Comparison of ENCODE assay signal across 1 cellular context in the genomic region with DNA sequence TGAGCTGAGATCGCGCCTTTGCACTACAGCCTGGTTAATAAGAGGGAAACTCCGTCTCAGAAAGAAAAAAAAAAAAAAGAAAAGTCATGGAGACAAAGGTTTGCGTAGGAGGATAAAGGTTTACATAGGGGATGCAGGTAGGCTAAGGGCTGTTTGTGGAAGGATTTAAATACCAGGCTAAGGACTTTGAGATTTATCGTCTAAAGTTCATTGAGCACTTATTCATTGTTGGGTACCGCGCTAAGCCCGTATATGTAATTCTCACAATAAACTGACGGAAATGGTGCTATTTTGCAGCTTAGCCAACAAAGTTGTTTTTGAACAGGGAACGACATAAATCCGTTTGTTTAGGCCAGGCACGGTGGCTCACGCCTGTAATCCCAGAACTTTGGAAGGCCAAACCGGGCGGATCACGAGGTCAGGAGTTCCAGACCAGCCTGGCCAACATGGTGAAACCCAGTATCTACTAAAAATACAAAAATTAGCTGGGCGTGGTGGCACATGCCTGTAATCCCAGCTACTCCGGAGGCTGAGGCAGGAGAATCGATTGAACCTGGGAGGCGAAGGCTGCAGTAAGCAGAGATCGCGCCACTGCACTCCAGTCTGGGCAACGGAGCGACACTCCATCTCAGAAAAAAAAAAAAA.
TF ChIP-seq lines count a peak whose summit lies in the region.
"Not testable (repeated sequence)": the region's sequence is repeated elsewhere in the genome, so short reads cannot be mapped to it uniquely, and the experiment has no call there.

No MANE protein-coding gene starts in this region.

TF ChIP-seq in HepG2, 621 proteins besides CTCF, POLR2A, EP300 and RAD21 (continued from another document):
- TF ChIP-seq, protein P1, sequence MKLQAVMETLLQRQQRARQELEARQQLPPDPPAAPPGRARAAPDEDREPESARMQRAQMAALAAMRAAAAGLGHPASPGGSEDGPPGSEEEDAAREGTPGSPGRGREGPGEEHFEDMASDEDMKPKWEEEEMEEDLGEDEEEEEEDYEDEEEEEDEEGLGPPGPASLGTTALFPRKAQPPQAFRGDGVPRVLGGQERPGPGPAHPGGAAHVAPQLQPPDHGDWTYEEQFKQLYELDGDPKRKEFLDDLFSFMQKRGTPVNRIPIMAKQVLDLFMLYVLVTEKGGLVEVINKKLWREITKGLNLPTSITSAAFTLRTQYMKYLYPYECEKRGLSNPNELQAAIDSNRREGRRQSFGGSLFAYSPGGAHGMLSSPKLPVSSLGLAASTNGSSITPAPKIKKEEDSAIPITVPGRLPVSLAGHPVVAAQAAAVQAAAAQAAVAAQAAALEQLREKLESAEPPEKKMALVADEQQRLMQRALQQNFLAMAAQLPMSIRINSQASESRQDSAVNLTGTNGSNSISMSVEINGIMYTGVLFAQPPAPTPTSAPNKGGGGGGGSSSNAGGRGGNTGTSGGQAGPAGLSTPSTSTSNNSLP (IDR thresholded peaks at IDR 0.05; ENCODE audit: low read depth, low read length), result peak; percentile 31; the same call in 1 of the 2 replicates
- TF ChIP-seq SOX13 (IDR thresholded peaks at IDR 0.05), result not testable (repeated sequence)
- TF ChIP-seq SOX13 (CRISPR knock-in tag; conservative IDR thresholded peaks at IDR 0.05 in 1 of 2, IDR thresholded peaks at IDR 0.05 in 1 of 2) (peak in 1 of 2 experiments; percentile 61; a peak in 2 of 4 replicates), SOX5 (CRISPR knock-in tag; IDR thresholded peaks at IDR 0.05; ENCODE audit: borderline replicate concordance) (peak; percentile 36; the same call in 1 of the 2 replicates), SAP130 (CRISPR knock-in tag; IDR thresholded peaks at IDR 0.05; ENCODE audit: low read depth) (peak; percentile 53; the same call in 1 of the 2 replicates), TEAD3 (CRISPR knock-in tag; optimal IDR thresholded peaks at IDR 0.05; ENCODE audit: borderline replicate concordance) (peak; percentile 30), GFI1 (CRISPR knock-in tag; IDR thresholded peaks at IDR 0.05; ENCODE audit: borderline replicate concordance) (peak; percentile 50; the same call in 1 of the 2 replicates), ZMYM2 (CRISPR knock-in tag; IDR thresholded peaks at IDR 0.05) (peak; percentile 66; the same call in 1 of the 2 replicates), ZNF563 (CRISPR knock-in tag; IDR thresholded peaks at IDR 0.05) (0 out of 2 replicates have a peak, but pooled peaks have one; percentile 26), ZNF383 (CRISPR knock-in tag; IDR thresholded peaks at IDR 0.05; ENCODE audit: borderline replicate concordance) (0 out of 2 replicates have a peak, but pooled peaks have one; percentile 59), ZSCAN20 (CRISPR knock-in tag; IDR thresholded peaks at IDR 0.05; ENCODE audit: borderline replicate concordance) (0 out of 2 replicates have a peak, but pooled peaks have one; percentile 40)
- TF ChIP-seq, protein P2, sequence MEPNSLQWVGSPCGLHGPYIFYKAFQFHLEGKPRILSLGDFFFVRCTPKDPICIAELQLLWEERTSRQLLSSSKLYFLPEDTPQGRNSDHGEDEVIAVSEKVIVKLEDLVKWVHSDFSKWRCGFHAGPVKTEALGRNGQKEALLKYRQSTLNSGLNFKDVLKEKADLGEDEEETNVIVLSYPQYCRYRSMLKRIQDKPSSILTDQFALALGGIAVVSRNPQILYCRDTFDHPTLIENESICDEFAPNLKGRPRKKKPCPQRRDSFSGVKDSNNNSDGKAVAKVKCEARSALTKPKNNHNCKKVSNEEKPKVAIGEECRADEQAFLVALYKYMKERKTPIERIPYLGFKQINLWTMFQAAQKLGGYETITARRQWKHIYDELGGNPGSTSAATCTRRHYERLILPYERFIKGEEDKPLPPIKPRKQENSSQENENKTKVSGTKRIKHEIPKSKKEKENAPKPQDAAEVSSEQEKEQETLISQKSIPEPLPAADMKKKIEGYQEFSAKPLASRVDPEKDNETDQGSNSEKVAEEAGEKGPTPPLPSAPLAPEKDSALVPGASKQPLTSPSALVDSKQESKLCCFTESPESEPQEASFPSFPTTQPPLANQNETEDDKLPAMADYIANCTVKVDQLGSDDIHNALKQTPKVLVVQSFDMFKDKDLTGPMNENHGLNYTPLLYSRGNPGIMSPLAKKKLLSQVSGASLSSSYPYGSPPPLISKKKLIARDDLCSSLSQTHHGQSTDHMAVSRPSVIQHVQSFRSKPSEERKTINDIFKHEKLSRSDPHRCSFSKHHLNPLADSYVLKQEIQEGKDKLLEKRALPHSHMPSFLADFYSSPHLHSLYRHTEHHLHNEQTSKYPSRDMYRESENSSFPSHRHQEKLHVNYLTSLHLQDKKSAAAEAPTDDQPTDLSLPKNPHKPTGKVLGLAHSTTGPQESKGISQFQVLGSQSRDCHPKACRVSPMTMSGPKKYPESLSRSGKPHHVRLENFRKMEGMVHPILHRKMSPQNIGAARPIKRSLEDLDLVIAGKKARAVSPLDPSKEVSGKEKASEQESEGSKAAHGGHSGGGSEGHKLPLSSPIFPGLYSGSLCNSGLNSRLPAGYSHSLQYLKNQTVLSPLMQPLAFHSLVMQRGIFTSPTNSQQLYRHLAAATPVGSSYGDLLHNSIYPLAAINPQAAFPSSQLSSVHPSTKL (CRISPR knock-in tag; IDR thresholded peaks at IDR 0.05), result peak; percentile 30; the same call in 1 of the 2 replicates
- TF ChIP-seq, protein P3, sequence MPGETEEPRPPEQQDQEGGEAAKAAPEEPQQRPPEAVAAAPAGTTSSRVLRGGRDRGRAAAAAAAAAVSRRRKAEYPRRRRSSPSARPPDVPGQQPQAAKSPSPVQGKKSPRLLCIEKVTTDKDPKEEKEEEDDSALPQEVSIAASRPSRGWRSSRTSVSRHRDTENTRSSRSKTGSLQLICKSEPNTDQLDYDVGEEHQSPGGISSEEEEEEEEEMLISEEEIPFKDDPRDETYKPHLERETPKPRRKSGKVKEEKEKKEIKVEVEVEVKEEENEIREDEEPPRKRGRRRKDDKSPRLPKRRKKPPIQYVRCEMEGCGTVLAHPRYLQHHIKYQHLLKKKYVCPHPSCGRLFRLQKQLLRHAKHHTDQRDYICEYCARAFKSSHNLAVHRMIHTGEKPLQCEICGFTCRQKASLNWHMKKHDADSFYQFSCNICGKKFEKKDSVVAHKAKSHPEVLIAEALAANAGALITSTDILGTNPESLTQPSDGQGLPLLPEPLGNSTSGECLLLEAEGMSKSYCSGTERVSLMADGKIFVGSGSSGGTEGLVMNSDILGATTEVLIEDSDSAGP (CRISPR knock-in tag; IDR thresholded peaks at IDR 0.05; ENCODE audit: borderline replicate concordance), result 0 out of 2 replicates have a peak, but pooled peaks have one; percentile 29
- TF ChIP-seq, protein P4, sequence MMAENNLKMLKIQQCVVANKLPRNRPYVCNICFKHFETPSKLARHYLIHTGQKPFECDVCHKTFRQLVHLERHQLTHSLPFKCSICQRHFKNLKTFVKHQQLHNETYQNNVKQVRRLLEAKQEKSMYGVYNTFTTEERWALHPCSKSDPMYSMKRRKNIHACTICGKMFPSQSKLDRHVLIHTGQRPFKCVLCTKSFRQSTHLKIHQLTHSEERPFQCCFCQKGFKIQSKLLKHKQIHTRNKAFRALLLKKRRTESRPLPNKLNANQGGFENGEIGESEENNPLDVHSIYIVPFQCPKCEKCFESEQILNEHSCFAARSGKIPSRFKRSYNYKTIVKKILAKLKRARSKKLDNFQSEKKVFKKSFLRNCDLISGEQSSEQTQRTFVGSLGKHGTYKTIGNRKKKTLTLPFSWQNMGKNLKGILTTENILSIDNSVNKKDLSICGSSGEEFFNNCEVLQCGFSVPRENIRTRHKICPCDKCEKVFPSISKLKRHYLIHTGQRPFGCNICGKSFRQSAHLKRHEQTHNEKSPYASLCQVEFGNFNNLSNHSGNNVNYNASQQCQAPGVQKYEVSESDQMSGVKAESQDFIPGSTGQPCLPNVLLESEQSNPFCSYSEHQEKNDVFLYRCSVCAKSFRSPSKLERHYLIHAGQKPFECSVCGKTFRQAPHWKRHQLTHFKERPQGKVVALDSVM (CRISPR knock-in tag; IDR thresholded peaks at IDR 0.05), result peak; percentile 23; the same call in 1 of the 2 replicates
- TF ChIP-seq, protein P5, sequence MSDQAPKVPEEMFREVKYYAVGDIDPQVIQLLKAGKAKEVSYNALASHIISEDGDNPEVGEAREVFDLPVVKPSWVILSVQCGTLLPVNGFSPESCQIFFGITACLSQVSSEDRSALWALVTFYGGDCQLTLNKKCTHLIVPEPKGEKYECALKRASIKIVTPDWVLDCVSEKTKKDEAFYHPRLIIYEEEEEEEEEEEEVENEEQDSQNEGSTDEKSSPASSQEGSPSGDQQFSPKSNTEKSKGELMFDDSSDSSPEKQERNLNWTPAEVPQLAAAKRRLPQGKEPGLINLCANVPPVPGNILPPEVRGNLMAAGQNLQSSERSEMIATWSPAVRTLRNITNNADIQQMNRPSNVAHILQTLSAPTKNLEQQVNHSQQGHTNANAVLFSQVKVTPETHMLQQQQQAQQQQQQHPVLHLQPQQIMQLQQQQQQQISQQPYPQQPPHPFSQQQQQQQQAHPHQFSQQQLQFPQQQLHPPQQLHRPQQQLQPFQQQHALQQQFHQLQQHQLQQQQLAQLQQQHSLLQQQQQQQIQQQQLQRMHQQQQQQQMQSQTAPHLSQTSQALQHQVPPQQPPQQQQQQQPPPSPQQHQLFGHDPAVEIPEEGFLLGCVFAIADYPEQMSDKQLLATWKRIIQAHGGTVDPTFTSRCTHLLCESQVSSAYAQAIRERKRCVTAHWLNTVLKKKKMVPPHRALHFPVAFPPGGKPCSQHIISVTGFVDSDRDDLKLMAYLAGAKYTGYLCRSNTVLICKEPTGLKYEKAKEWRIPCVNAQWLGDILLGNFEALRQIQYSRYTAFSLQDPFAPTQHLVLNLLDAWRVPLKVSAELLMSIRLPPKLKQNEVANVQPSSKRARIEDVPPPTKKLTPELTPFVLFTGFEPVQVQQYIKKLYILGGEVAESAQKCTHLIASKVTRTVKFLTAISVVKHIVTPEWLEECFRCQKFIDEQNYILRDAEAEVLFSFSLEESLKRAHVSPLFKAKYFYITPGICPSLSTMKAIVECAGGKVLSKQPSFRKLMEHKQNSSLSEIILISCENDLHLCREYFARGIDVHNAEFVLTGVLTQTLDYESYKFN (CRISPR knock-in tag; conservative IDR thresholded peaks at IDR 0.05), result peak; percentile 76
- TF ChIP-seq, protein P6, sequence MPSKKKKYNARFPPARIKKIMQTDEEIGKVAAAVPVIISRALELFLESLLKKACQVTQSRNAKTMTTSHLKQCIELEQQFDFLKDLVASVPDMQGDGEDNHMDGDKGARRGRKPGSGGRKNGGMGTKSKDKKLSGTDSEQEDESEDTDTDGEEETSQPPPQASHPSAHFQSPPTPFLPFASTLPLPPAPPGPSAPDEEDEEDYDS (CRISPR knock-in tag; IDR thresholded peaks at IDR 0.05), result peak; percentile 14; the same call in 1 of the 2 replicates
